ENCODE assay signal across 3 cellular contexts in genomic region chr11:83945953-83946352, GRCh38.
"Had no signal": no experiment of that assay in that cellular context is flagged by ENCODE, and none has a peak within 500 bp of the region (broad histone marks: within the 10 kb centered on the region; RNA-seq: fewer than 3 reads in every experiment).

No MANE protein-coding gene starts in this region.

- H3K4me3 ChIP-seq: GM12878 had no signal

- ATAC-seq: GM12878 had no signal

- DNase-seq: GDM1, GF-D8 had no signal
